Comparison of ENCODE assay signal across 8 cellular contexts in genomic region chr1:38028105-38028591, GRCh38. TPM values are rescaled to one million over a fixed set of nuclear protein-coding genes. Genes with fewer than 3 reads are reported as not detected.
DNase-seq lines count a peak whose midpoint lies in the region; ATAC-seq, FAIRE-seq and TF ChIP-seq lines count a peak whose summit lies in the region.

No MANE protein-coding gene starts in this region.

- no peaks in the 10 kb centered on the region for H3K27me3 ChIP-seq in CD8-positive, alpha-beta T cell (ENCODE audit: insufficient read depth, low read length)
- H3K27me3 ChIP-seq in Caco-2 (replicated peaks; ENCODE audit: control insufficient read depth, insufficient read depth, low read length) (no peaks in the 10 kb centered on the region), uterus (no peaks in the 10 kb centered on the region)

- H3K36me3 Mint-ChIP-seq in CD8-positive, alpha-beta T cell = peaks cover 31% of the 10 kb centered on the region
- H3K36me3 Mint-ChIP-seq in activated CD8-positive, alpha-beta memory T cell treated with anti-CD3 and anti-CD28 coated beads, Interleukin-2, amount 10 ng/mL, durations not matched to agents 7 days and 5 days = peaks cover 12% of the 10 kb centered on the region
- H3K36me3 Mint-ChIP-seq in Caco-2 (ENCODE audit: insufficient read depth, unreplicated experiment) = peaks cover 30% of the 10 kb centered on the region

- no peaks in the 10 kb centered on the region for H3K9me3 Mint-ChIP-seq in CD8-positive, alpha-beta T cell
- H3K9me3 Mint-ChIP-seq in activated CD8-positive, alpha-beta memory T cell treated with anti-CD3 and anti-CD28 coated beads, Interleukin-2, amount 10 ng/mL, durations not matched to agents 7 days and 5 days (ENCODE audit: low read depth) = no peaks in the 10 kb centered on the region
- H3K9me3 Mint-ChIP-seq in Caco-2 (ENCODE audit: unreplicated experiment) = no peaks in the 10 kb centered on the region

- no peak for TF ChIP-seq CTCF in CD8-positive, alpha-beta T cell (IDR thresholded peaks at IDR 0.05)
- TF ChIP-seq CTCF in Caco-2 (IDR thresholded peaks at IDR 0.05; ENCODE audit: insufficient read depth in 1 of 2, low read depth in 1 of 2, low read length in 1 of 2, severe bottlenecking in 1 of 2, unreplicated experiment in 1 of 2) (no peak), uterus (IDR thresholded peaks at IDR 0.05) (no peak)

- peaks cover 33% of the 10 kb centered on the region for H3K4me1 Mint-ChIP-seq in CD8-positive, alpha-beta T cell (ENCODE audit: low read depth)
- H3K4me1 Mint-ChIP-seq in activated CD8-positive, alpha-beta memory T cell treated with anti-CD3 and anti-CD28 coated beads, Interleukin-2, amount 10 ng/mL, durations not matched to agents 7 days and 5 days = peaks cover 58% of the 10 kb centered on the region
- H3K4me1 Mint-ChIP-seq in Caco-2 (ENCODE audit: low read depth, unreplicated experiment) = no peaks in the 10 kb centered on the region

- FAIRE-seq in GM19239 (lab: Jason Lieb, UNC) = peak; percentile 97

- CTCF ChIA-PET in CD8-positive, alpha-beta T cell (lab: Charles Lee) = interaction anchor here (0.8 to 2.2 kb wide), 3 partner anchors 15 to 807 kb away, joined by 3 to 6 read pairs (median 3); no protein-coding TSS in a partner anchor
- CTCF ChIA-PET in activated CD8-positive, alpha-beta memory T cell treated with anti-CD3 and anti-CD28 coated beads, Interleukin-2, amount 10 ng/mL, durations not matched to agents 7 days and 5 days (lab: Charles Lee) = interaction anchor here (0.5 to 6.9 kb wide), 13 partner anchors 10 to 1551 kb away, joined by 3 to 34 read pairs (median 4); partner anchors contain the start of genes MTF1, POU3F1, SF3A3 and UTP11
- CTCF ChIA-PET in Caco-2 (lab: Charles Lee) = no interaction called here

- peak; percentile 51 for ATAC-seq in CD8-positive, alpha-beta T cell
- ATAC-seq in HG03103 (IDR thresholded peaks at IDR 0.05; ENCODE audit: low read depth, unreplicated experiment) = peak; percentile 51
- ATAC-seq in activated CD8-positive, alpha-beta memory T cell treated with anti-CD3 and anti-CD28 coated beads, Interleukin-2, amount 10 ng/mL, durations not matched to agents 7 days and 5 days = peak; percentile 73

- DNase-seq in CD8-positive, alpha-beta T cell = no peak
- DNase-seq in GM19239 (ENCODE audit: insufficient read length, low spot score) (peak; percentile 68), GM03348 (ENCODE audit: low spot score) (no peak), Caco-2 (no peak), uterus (no peak)
- peak; percentile 74 for DNase-seq in activated CD8-positive, alpha-beta memory T cell treated with anti-CD3 and anti-CD28 coated beads, Interleukin-2, amount 10 ng/mL, durations not matched to agents 7 days and 5 days

- H3K27ac Mint-ChIP-seq in CD8-positive, alpha-beta T cell = no peak overlapping the region
- peak overlapping the region; percentile 58 for H3K27ac Mint-ChIP-seq in activated CD8-positive, alpha-beta memory T cell treated with anti-CD3 and anti-CD28 coated beads, Interleukin-2, amount 10 ng/mL, durations not matched to agents 7 days and 5 days
- H3K27ac Mint-ChIP-seq in Caco-2 (ENCODE audit: unreplicated experiment) = no peak overlapping the region

- no peak overlapping the region for H3K4me3 Mint-ChIP-seq in CD8-positive, alpha-beta T cell
- no peak overlapping the region for H3K4me3 Mint-ChIP-seq in activated CD8-positive, alpha-beta memory T cell treated with anti-CD3 and anti-CD28 coated beads, Interleukin-2, amount 10 ng/mL, durations not matched to agents 7 days and 5 days
- H3K4me3 Mint-ChIP-seq in Caco-2 (ENCODE audit: unreplicated experiment) = no peak overlapping the region

- peaks cover 18% of the 10 kb centered on the region for H3K4me1 ChIP-seq in CD8-positive, alpha-beta T cell (ENCODE audit: insufficient read depth, low read length)
- H3K4me1 ChIP-seq in Caco-2 (no peaks in the 10 kb centered on the region), uterus (peaks cover 0 to 15% of the 10 kb centered on the region in 2 donors)

- no peaks in the 10 kb centered on the region for H3K9me3 ChIP-seq in CD8-positive, alpha-beta T cell (ENCODE audit: low read length)
- no peaks in the 10 kb centered on the region for H3K9me3 ChIP-seq in Caco-2
- H3K9me3 ChIP-seq in uterus = no peaks in the 10 kb centered on the region

- POLR2A ChIA-PET in CD8-positive, alpha-beta T cell (lab: Charles Lee) = interaction anchor here (0.7 kb wide), 1 partner anchor 18 kb away, joined by 3 read pairs; the partner anchor contains the start of gene POU3F1
- POLR2A ChIA-PET in Caco-2 (lab: Charles Lee) = no interaction called here

- TF ChIP-seq POLR2A in uterus (IDR thresholded peaks at IDR 0.05) = no peak

- no peaks in the 10 kb centered on the region for H3K27me3 Mint-ChIP-seq in CD8-positive, alpha-beta T cell (ENCODE audit: low read depth)
- H3K27me3 Mint-ChIP-seq in activated CD8-positive, alpha-beta memory T cell treated with anti-CD3 and anti-CD28 coated beads, Interleukin-2, amount 10 ng/mL, durations not matched to agents 7 days and 5 days = no peaks in the 10 kb centered on the region
- H3K27me3 Mint-ChIP-seq in Caco-2 (ENCODE audit: insufficient read depth, unreplicated experiment) = no peaks in the 10 kb centered on the region

- no TSS peak for BruUV-seq in Caco-2 (replicated peaks; lab: Mats Ljungman, UMichigan)

- peaks cover 22% of the 10 kb centered on the region for H3K36me3 ChIP-seq in CD8-positive, alpha-beta T cell (ENCODE audit: insufficient read depth, low read length)
- H3K36me3 ChIP-seq in Caco-2 (ENCODE audit: control insufficient read depth, insufficient read depth, low read length) = no peaks in the 10 kb centered on the region
- H3K36me3 ChIP-seq in uterus = no peaks in the 10 kb centered on the region

- intact Hi-C loops in CD8-positive, alpha-beta T cell (cut with DNase I, micrococcal nuclease) = loop anchor here (5.0 to 10.0 kb wide), 2 partner anchors 557 to 789 kb away; no protein-coding TSS in a partner anchor
- intact Hi-C loops in Caco-2 (cut with micrococcal nuclease; ENCODE audit: unreplicated experiment) = loop anchor here (5.0 kb wide), 2 partner anchors 374 to 809 kb away; no protein-coding TSS in a partner anchor
- intact Hi-C loops in uterus (cut with DNase I; ENCODE audit: low total_unique reads) = no loop called here

- H3K4me3 ChIP-seq in CD8-positive, alpha-beta T cell (ENCODE audit: low read depth, low read length) = no peak overlapping the region
- no peak overlapping the region for H3K4me3 ChIP-seq in skin epidermis
- H3K4me3 ChIP-seq in Caco-2 (ENCODE audit: low read depth, low read length) = no peak overlapping the region
- no peak overlapping the region for H3K4me3 ChIP-seq in uterus

- H3K27ac ChIP-seq in CD8-positive, alpha-beta T cell (ENCODE audit: low read depth, low read length) = no peak overlapping the region
- H3K27ac ChIP-seq in skin epidermis (peak overlapping the region in 16 of 21 experiments; percentile 11 to 93 (median 72)), uterus (no peak overlapping the region)

RNA-seq across cellular contexts. Expression of gene UTP11, which starts 15.6 kb away (rescaled TPM):
- 10 to 100 TPM; 12.8 to 14.0 TPM for total RNA-seq in CD8-positive, alpha-beta T cell
- total RNA-seq in activated CD8-positive, alpha-beta memory T cell treated with anti-CD3 and anti-CD28 coated beads, Interleukin-2, amount 10 ng/mL, durations not matched to agents 7 days and 5 days = 10 to 100 TPM; 32.4 to 49.6 TPM
- total RNA-seq in Caco-2 (2022) = 29.1 and 33.2 TPM in 2 replicates
- total RNA-seq in uterus = 10 to 100 TPM in 3 of 4 donors, 1 to 10 TPM in 1; 8.2 to 60.3 (median 36.9) TPM

RNA-seq across cellular contexts. Expression of gene POU3F1, which starts 18.4 kb away (rescaled TPM):
- total RNA-seq in CD8-positive, alpha-beta T cell = 1 to 10 TPM; 1.0 to 1.1 TPM
- total RNA-seq in activated CD8-positive, alpha-beta memory T cell treated with anti-CD3 and anti-CD28 coated beads, Interleukin-2, amount 10 ng/mL, durations not matched to agents 7 days and 5 days = under 1 TPM in 1 of 2 experiments, not detected in 1; 0.09 TPM
- total RNA-seq in Caco-2 (2022) (not detected in 2 replicates), uterus (not detected)

RNA-seq across cellular contexts. Expression of gene FHL3, which starts 22.8 kb away (rescaled TPM):
- 1 to 10 TPM; 5.6 to 5.9 TPM for total RNA-seq in CD8-positive, alpha-beta T cell
- total RNA-seq in activated CD8-positive, alpha-beta memory T cell treated with anti-CD3 and anti-CD28 coated beads, Interleukin-2, amount 10 ng/mL, durations not matched to agents 7 days and 5 days = 10 to 100 TPM; 13.5 to 14.5 TPM
- 11.8 and 11.9 TPM in 2 replicates for total RNA-seq in Caco-2 (2022)
- total RNA-seq in uterus = 10 to 100 TPM; 21.0 to 97.5 (median 42.1) TPM

RNA-seq across cellular contexts. Expression of gene SF3A3, which starts 38.3 kb away (rescaled TPM):
- total RNA-seq in CD8-positive, alpha-beta T cell = 10 to 100 TPM; 41.7 to 42.6 TPM
- total RNA-seq in activated CD8-positive, alpha-beta memory T cell treated with anti-CD3 and anti-CD28 coated beads, Interleukin-2, amount 10 ng/mL, durations not matched to agents 7 days and 5 days = 100 to 1,000 TPM in 1 of 2 experiments, 10 to 100 TPM in 1; 70.1 to 104 TPM
- total RNA-seq in Caco-2 (2022) = 72.6 and 79.3 TPM in 2 replicates
- total RNA-seq in uterus = 100 to 1,000 TPM in 1 of 4 donors, 10 to 100 TPM in 3; 22.6 to 102 (median 45.4) TPM

Comparison
In these comparisons a context has a peak if more than half of its experiments do, and no peak if none do; other contexts are left out.
1. DNase-seq: peak in GM19239 (single experiment) and activated CD8-positive, alpha-beta memory T cell treated with anti-CD3 and anti-CD28 coated beads, Interleukin-2, amount 10 ng/mL, durations not matched to agents 7 days and 5 days (single experiment); none in CD8-positive, alpha-beta T cell (0 of 7), GM03348 (single experiment), Caco-2 (0 of 2) and uterus (0 of 2).
2. H3K27ac ChIP-seq: peak in skin epidermis (16 of 21); none in CD8-positive, alpha-beta T cell (single experiment) and uterus (0 of 2).
3. Peak in every context shown above with its lines, with median percentiles within 50 percentile points of each other: ATAC-seq.